Comparison of ENCODE assay signal across 20 cellular contexts in the genomic region with DNA sequence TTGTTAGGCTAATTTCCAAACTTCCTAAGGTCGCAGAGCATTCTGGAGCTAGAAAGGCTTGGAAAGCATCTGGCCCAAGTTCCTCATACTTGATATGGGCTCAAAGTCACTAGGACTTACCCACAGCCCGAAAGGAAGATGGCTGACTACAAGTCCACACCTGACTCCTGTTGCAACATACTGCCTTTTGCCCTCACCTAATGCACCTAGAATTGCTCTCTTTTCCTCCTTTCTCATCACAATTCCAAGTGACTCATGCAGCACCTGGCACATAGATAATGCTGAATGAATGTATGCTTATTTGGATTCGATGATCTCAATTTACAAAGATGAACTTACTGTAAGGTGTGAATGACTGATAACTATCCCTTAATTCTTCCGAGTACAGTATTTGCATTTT.
DNase-seq lines count a peak whose midpoint lies in the region; ATAC-seq, FAIRE-seq and TF ChIP-seq lines count a peak whose summit lies in the region.
"Had no signal": no experiment of that assay in that cellular context is flagged by ENCODE, and none has a peak within 500 bp of the region (broad histone marks: within the 10 kb centered on the region; RNA-seq: fewer than 3 reads in every experiment).

No MANE protein-coding gene starts in this region.

- H3K4me1 Mint-ChIP-seq in brain, result peaks cover 36% of the 10 kb centered on the region
- H3K4me1 Mint-ChIP-seq: CD4-positive, alpha-beta memory T cell; T-cell had no signal

- no peak for ATAC-seq in HG03280 (IDR thresholded peaks at IDR 0.05; ENCODE audit: unreplicated experiment)
- ATAC-seq in GM19035 (IDR thresholded peaks at IDR 0.05; ENCODE audit: unreplicated experiment), result no peak

- H3K4me1 ChIP-seq in keratinocyte (ENCODE audit: control insufficient read depth, extremely low read depth, insufficient read depth, low read length), result peaks cover 11% of the 10 kb centered on the region
- H3K4me1 ChIP-seq in stomach smooth muscle (ENCODE audit: control insufficient read depth, insufficient read depth, low read length), result peaks cover 78% of the 10 kb centered on the region

- FAIRE-seq in keratinocyte (lab: Jason Lieb, UNC), result peak; percentile 99
- FAIRE-seq: frontal cortex had no signal

- no peaks in the 10 kb centered on the region for H3K27me3 ChIP-seq in keratinocyte (ENCODE audit: control insufficient read depth, extremely low read depth, insufficient read depth, low read length)
- H3K27me3 ChIP-seq in stomach smooth muscle (ENCODE audit: control insufficient read depth in 1 of 2, insufficient read depth in 2 of 2, low read length in 2 of 2), result no peaks in the 10 kb centered on the region
- H3K27me3 ChIP-seq: cardiac muscle cell, suprapubic skin had no signal

- H3K27ac Mint-ChIP-seq in brain, result peak overlapping the region in 3 of 5 experiments; percentile 54 to 90 (median 61)
- H3K27ac Mint-ChIP-seq: CD4-positive, alpha-beta memory T cell; nephron progenitor cell; T-cell had no signal

- peak overlapping the region; percentile 43 for H3K27ac ChIP-seq in keratinocyte (ENCODE audit: control insufficient read depth, insufficient read depth, low read length)
- H3K27ac ChIP-seq in stomach smooth muscle (ENCODE audit: low read length), result peak overlapping the region; percentile 78
- H3K27ac ChIP-seq: 22Rv1, cardiac muscle cell, parathyroid adenoma, suprapubic skin had no signal

- TF ChIP-seq CTCF in brain (conservative IDR thresholded peaks at IDR 0.05) (no peak), keratinocyte (optimal IDR thresholded peaks at IDR 0.05 in 1 of 3, IDR thresholded peaks at IDR 0.05 in 1 of 3, conservative IDR thresholded peaks at IDR 0.05 in 1 of 3; ENCODE audit: extremely low read depth in 1 of 3, insufficient read depth in 2 of 3, low read length in 3 of 3) (no peak)

- peaks cover 8% of the 10 kb centered on the region for H3K36me3 Mint-ChIP-seq in brain
- H3K36me3 Mint-ChIP-seq: T-cell had no signal

- no peak overlapping the region for H3K4me3 ChIP-seq in keratinocyte (ENCODE audit: control insufficient read depth in 2 of 3, extremely low read depth in 1 of 3, insufficient read depth in 2 of 3, low read depth in 1 of 3, low read length in 3 of 3)
- no peak overlapping the region for H3K4me3 ChIP-seq in stomach smooth muscle (ENCODE audit: low read length in 2 of 2)
- H3K4me3 ChIP-seq: cardiac muscle cell, dorsolateral prefrontal cortex, suprapubic skin had no signal

- H3K9me3 ChIP-seq in keratinocyte (ENCODE audit: control insufficient read depth, low read depth, low read length) (no peaks in the 10 kb centered on the region), stomach smooth muscle (ENCODE audit: control insufficient read depth in 2 of 2, low read length in 2 of 2) (no peaks in the 10 kb centered on the region)
- H3K9me3 ChIP-seq: suprapubic skin had no signal

- H3K27me3 Mint-ChIP-seq in brain, result peaks cover 5% of the 10 kb centered on the region
- H3K27me3 Mint-ChIP-seq: CD4-positive, alpha-beta memory T cell; T-cell had no signal

- H3K9me3 Mint-ChIP-seq in brain, result no peaks in the 10 kb centered on the region
- H3K9me3 Mint-ChIP-seq: CD4-positive, alpha-beta memory T cell; nephron progenitor cell; T-cell had no signal

- no peak overlapping the region for H3K4me3 Mint-ChIP-seq in brain
- H3K4me3 Mint-ChIP-seq: CD4-positive, alpha-beta memory T cell; nephron progenitor cell; T-cell had no signal

- peak overlapping the region; percentile 11 for H3K9ac ChIP-seq in keratinocyte (ENCODE audit: control insufficient read depth, extremely low read depth, insufficient read depth, low read length)
- H3K9ac ChIP-seq in stomach smooth muscle (ENCODE audit: low read length in 2 of 2), result peak overlapping the region in 1 of 2 donors; percentile 8
- H3K9ac ChIP-seq: parathyroid adenoma had no signal

- H4K20me1 ChIP-seq in keratinocyte (ENCODE audit: control insufficient read depth, extremely low read depth, insufficient read depth, low read length), result no peaks in the 10 kb centered on the region

- no peaks in the 10 kb centered on the region for H3K79me2 ChIP-seq in keratinocyte (ENCODE audit: control insufficient read depth, insufficient read depth, low read length)
- H3K79me2 ChIP-seq: parathyroid adenoma had no signal

- H3K9me1 ChIP-seq in keratinocyte (ENCODE audit: control insufficient read depth, extremely low read depth, insufficient read depth, low read length), result no peaks in the 10 kb centered on the region

- dilution Hi-C loops in keratinocyte (cut with MboI; ENCODE audit: extremely low pct_ligation_motif_present, low sequenced_read_pairs), result loop anchor here (25.0 kb wide), 1 partner anchor 183 kb away; no protein-coding TSS in a partner anchor

- peak; percentile 61 for DNase-seq in DMS53 (lab: John Stamatoyannopoulos, UW)
- DNase-seq in DMS53 treated with DMSO at 0.1 percent for 48 hours (lab: John Stamatoyannopoulos, UW; ENCODE audit: unreplicated experiment), result no peak
- peak; percentile 95 for DNase-seq in keratinocyte (ENCODE audit: low read depth, low spot score)
- no peak for DNase-seq in SW480 (ENCODE audit: low spot score)
- DNase-seq: activated CD4-positive, CD25-positive, alpha-beta regulatory T cell treated with anti-CD3 and anti-CD28 coated beads, Interleukin-2, amount 50 U/mL, for 72 hours; DMS153; GF-D8 had no signal

- H2AFZ ChIP-seq in keratinocyte (ENCODE audit: control insufficient read depth, low read length), result peak overlapping the region; percentile 53
- H2AFZ ChIP-seq: parathyroid adenoma had no signal

- H3K4me2 ChIP-seq in keratinocyte (ENCODE audit: control insufficient read depth, extremely low read depth, insufficient read depth, low read depth, low read length), result peak overlapping the region; percentile 52

- H3K36me3 ChIP-seq in keratinocyte (ENCODE audit: control insufficient read depth in 2 of 2, extremely low read depth in 1 of 2, insufficient read depth in 2 of 2, low read length in 2 of 2) (no peaks in the 10 kb centered on the region), stomach smooth muscle (ENCODE audit: control insufficient read depth in 2 of 2, insufficient read depth in 2 of 2, low read length in 2 of 2) (peaks cover 38 to 49% of the 10 kb centered on the region in 2 donors)
- H3K36me3 ChIP-seq: cardiac muscle cell, suprapubic skin had no signal

Comparison
In these comparisons a context has a peak if more than half of its experiments do, and no peak if none do; other contexts are left out.
1. DNase-seq: peak in DMS53 (single experiment) and keratinocyte (single experiment); none in DMS53 treated with DMSO at 0.1 percent for 48 hours (single experiment) and SW480 (single experiment).